ENCODE assay signal across 9 cellular contexts in the genomic region with DNA sequence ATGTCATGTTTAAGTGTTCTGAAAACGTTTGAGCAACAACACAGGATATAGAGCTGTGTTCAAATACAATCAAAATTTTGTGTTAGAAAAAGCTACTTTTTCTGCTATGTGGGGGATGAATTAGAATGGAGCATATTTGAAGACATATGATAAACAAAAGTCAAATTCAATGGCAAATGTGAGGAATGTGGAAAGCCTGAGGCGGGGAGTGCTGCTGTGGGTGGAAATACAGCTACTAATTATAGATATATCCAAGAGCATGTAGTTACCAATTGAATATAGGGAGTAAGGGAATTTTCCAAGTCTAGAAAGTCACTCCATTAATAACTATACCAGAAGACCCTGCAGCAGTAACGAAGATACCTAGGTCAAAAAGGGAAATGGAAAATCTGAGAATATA.
"Had no signal": no experiment of that assay in that cellular context is flagged by ENCODE, and none has a peak within 500 bp of the region (broad histone marks: within the 10 kb centered on the region; RNA-seq: fewer than 3 reads in every experiment).

No MANE protein-coding gene starts in this region.

- H3K27ac ChIP-seq: GM23248, HL-60 had no signal

- FAIRE-seq: HepG2 had no signal

- H3K4me1 ChIP-seq: HAP-1 had no signal

- H3K36me3 ChIP-seq: HAP-1 had no signal

- DNase-seq: GM23248, GOT3, H7, HFFc6, KBM-7 had no signal

- ATAC-seq: HCT116, HepG2 had no signal

- H3K4me3 ChIP-seq: GM23248, HAP-1 had no signal

- H3K9me3 ChIP-seq: HAP-1 had no signal
